In the genomic region with DNA sequence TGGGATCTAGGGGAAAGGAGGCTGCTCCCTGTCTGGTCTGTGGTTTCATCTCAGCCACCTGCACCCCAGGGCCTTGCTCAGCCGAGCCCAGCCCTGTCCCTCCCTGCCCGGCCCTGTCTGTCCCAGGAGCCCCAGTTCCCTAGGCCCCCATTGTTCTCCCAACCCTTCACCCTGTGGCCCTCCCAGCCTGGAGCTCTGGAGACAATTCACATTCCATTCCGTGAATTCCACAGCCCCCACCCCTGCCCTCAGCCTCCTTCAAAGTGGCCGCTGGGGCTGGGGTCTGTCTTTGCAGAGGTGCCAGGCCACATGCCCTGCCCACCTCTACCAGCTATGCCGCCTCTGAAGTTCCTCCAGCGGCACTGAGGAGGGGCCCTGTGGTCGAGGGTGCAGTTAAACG, we compare ENCODE assay signal across 25 cellular contexts.
"Had no signal": no experiment of that assay in that cellular context is flagged by ENCODE, and none has a peak within 500 bp of the region (broad histone marks: within the 10 kb centered on the region; RNA-seq: fewer than 3 reads in every experiment).

No MANE protein-coding gene starts in this region.

- H3K9me3 Mint-ChIP-seq: activated naive CD8-positive, alpha-beta T cell treated with anti-CD3 and anti-CD28 coated beads, Interleukin-2, amount 10 ng/mL, durations not matched to agents 7 days and 5 days had no signal

- H3K27me3 ChIP-seq: adrenal gland had no signal

- H3K27ac ChIP-seq: adrenal gland, PC-9, VCaP had no signal

- H3K4me2 ChIP-seq: PC-9 had no signal

- H3K27me3 Mint-ChIP-seq: activated CD4-positive, alpha-beta T cell treated with anti-CD3 and anti-CD28 coated beads for 36 hours; activated naive CD8-positive, alpha-beta T cell treated with anti-CD3 and anti-CD28 coated beads, Interleukin-2, amount 10 ng/mL, durations not matched to agents 7 days and 5 days had no signal

- H3K27ac Mint-ChIP-seq: activated CD4-positive, alpha-beta T cell treated with anti-CD3 and anti-CD28 coated beads for 36 hours; activated CD8-positive, alpha-beta T cell treated with anti-CD3 and anti-CD28 coated beads, Interleukin-2, amount 10 ng/mL, durations not matched to agents 7 days and 5 days; activated naive CD8-positive, alpha-beta T cell treated with anti-CD3 and anti-CD28 coated beads, Interleukin-2, amount 10 ng/mL, durations not matched to agents 7 days and 5 days had no signal

- DNase-seq: activated CD4-positive, alpha-beta T cell treated with anti-CD3 and anti-CD28 coated beads for 36 hours; activated CD8-positive, alpha-beta memory T cell treated with anti-CD3 and anti-CD28 coated beads, Interleukin-2, amount 50 U/mL, for 48 hours; activated CD8-positive, alpha-beta T cell treated with anti-CD3 and anti-CD28 coated beads, Interleukin-2, amount 10 ng/mL, durations not matched to agents 7 days and 5 days; activated naive CD4-positive, alpha-beta T cell treated with anti-CD3 and anti-CD28 coated beads, Interleukin-2, amount 50 U/mL, for 16 hours; activated naive CD8-positive, alpha-beta T cell treated with anti-CD3 and anti-CD28 coated beads, Interleukin-2, amount 10 ng/mL, durations not matched to agents 7 days and 5 days; activated T-cell treated with anti-CD3 and anti-CD28 coated beads, Interleukin-2, amount 50 U/mL, for 1 hour; adrenal gland; anterior cingulate cortex; cerebellar nuclear complex; KBM-7; NCI-H1048; NCI-H1417; NCI-H1694; NCI-H2029; NCI-H2107; NCI-H2171 treated with DMSO at 0.1 percent for 48 hours; NCI-H226; NCI-H510A; NCI-H526 treated with DMSO at 0.1 percent for 48 hours; SHP77 treated with DMSO at 0.1 percent for 48 hours; T-helper 2 cell; T1000 had no signal

- H2AFZ ChIP-seq: PC-9 had no signal

- H3K36me3 ChIP-seq: adrenal gland had no signal

- H3K4me1 ChIP-seq: adrenal gland had no signal

- H3K4me3 ChIP-seq: adrenal gland, PC-9 had no signal

- H3K9me3 ChIP-seq: adrenal gland had no signal

- H3K36me3 Mint-ChIP-seq: activated naive CD8-positive, alpha-beta T cell treated with anti-CD3 and anti-CD28 coated beads, Interleukin-2, amount 10 ng/mL, durations not matched to agents 7 days and 5 days had no signal

- FAIRE-seq: TTC549 had no signal

- H3K4me3 Mint-ChIP-seq: activated CD4-positive, alpha-beta T cell treated with anti-CD3 and anti-CD28 coated beads for 36 hours; activated CD8-positive, alpha-beta T cell treated with anti-CD3 and anti-CD28 coated beads, Interleukin-2, amount 10 ng/mL, durations not matched to agents 7 days and 5 days; activated naive CD8-positive, alpha-beta T cell treated with anti-CD3 and anti-CD28 coated beads, Interleukin-2, amount 10 ng/mL, durations not matched to agents 7 days and 5 days had no signal
